ENCODE assay signal across 1 cellular context in genomic region chr7:105878746-105879605, GRCh38.
TF ChIP-seq lines count a peak whose summit lies in the region.

No MANE protein-coding gene starts in this region.

TF ChIP-seq in SK-N-SH, 30 proteins besides CTCF, POLR2A, EP300 and RAD21 (continued from another document):
- TF ChIP-seq REST (IDR thresholded peaks at IDR 0.05; ENCODE audit: low read depth, low read length), result no peak
